14 cellular contexts compared by ENCODE assay signal in genomic region chr4:3613980-3614730, GRCh38.
A peak's percentile ranks its signal among the peaks of the same experiment; 100 is the strongest.
DNase-seq lines count a peak whose midpoint lies in the region; ATAC-seq, FAIRE-seq and TF ChIP-seq lines count a peak whose summit lies in the region.
"Had no signal": no experiment of that assay in that cellular context is flagged by ENCODE, and none has a peak within 500 bp of the region (broad histone marks: within the 10 kb centered on the region; RNA-seq: fewer than 3 reads in every experiment).

No MANE protein-coding gene starts in this region.

- H3K36me3 ChIP-seq in ascending aorta, result no peaks in the 10 kb centered on the region
- H3K36me3 ChIP-seq: esophagus squamous epithelium had no signal

- H3K4me3 ChIP-seq in ascending aorta, result no peak overlapping the region
- H3K4me3 ChIP-seq: esophagus squamous epithelium had no signal

- no peak for TF ChIP-seq CTCF in chondrocyte (IDR thresholded peaks at IDR 0.05)
- no peak for TF ChIP-seq CTCF in nephron progenitor cell (IDR thresholded peaks at IDR 0.05)
- TF ChIP-seq CTCF in ascending aorta (IDR thresholded peaks at IDR 0.05), result no peak

- peak; percentile 93 for DNase-seq in DMS 273 (lab: John Stamatoyannopoulos, UW; ENCODE audit: unreplicated experiment)
- DNase-seq in NCI-H2029 (lab: John Stamatoyannopoulos, UW), result peak; percentile 31
- peak; percentile 87 for DNase-seq in chondrocyte (ENCODE audit: low spot score)
- no peak for DNase-seq in nephron progenitor cell
- no peak for DNase-seq in ascending aorta (ENCODE audit: low spot score in 2 of 2)
- no peak for DNase-seq in frontal cortex (ENCODE audit: low spot score in 2 of 2)
- DNase-seq in T-helper 2 cell, result no peak
- DNase-seq: esophagus squamous epithelium, HFFc6, Kasumi-1 had no signal

- H3K4me3 Mint-ChIP-seq in chondrocyte (ENCODE audit: unreplicated experiment) (no peak overlapping the region), nephron progenitor cell (no peak overlapping the region)
- H3K4me3 Mint-ChIP-seq: activated T-helper 17 cell treated with anti-CD3 and anti-CD28 coated beads, Interleukin-2, amount 50 U/mL, for 72 hours; central memory CD8-positive, alpha-beta T cell; HFFc6 had no signal

- intact Hi-C loops in ascending aorta (cut with DNase I), result no loop called here

- no peak for FAIRE-seq in frontal cortex (lab: Jason Lieb, UNC)

- H3K9me3 Mint-ChIP-seq in chondrocyte (ENCODE audit: low read depth) (peaks cover 3% of the 10 kb centered on the region), nephron progenitor cell (peaks cover 16% of the 10 kb centered on the region)

- H3K27me3 Mint-ChIP-seq in chondrocyte (ENCODE audit: low read depth) (peaks cover 24% of the 10 kb centered on the region), nephron progenitor cell (ENCODE audit: low read depth, poor library complexity) (peaks cover 12% of the 10 kb centered on the region)

- ATAC-seq in GM19455 (IDR thresholded peaks at IDR 0.05; ENCODE audit: unreplicated experiment), result no peak
- ATAC-seq: activated CD4-positive, CD25-positive, alpha-beta regulatory T cell treated with anti-CD3 and anti-CD28 coated beads, Interleukin-2, amount 50 U/mL, for 24 hours; activated T-helper 17 cell treated with anti-CD3 and anti-CD28 coated beads, Interleukin-2, amount 50 U/mL, for 72 hours had no signal

- H3K27ac ChIP-seq in ascending aorta, result no peak overlapping the region
- H3K27ac ChIP-seq: esophagus squamous epithelium had no signal

- H3K9me3 ChIP-seq in ascending aorta, result no peaks in the 10 kb centered on the region
- H3K9me3 ChIP-seq: esophagus squamous epithelium had no signal

- H3K4me1 ChIP-seq in ascending aorta, result peaks cover 0 to 8% of the 10 kb centered on the region in 2 donors
- H3K4me1 ChIP-seq: esophagus squamous epithelium had no signal

- H3K4me1 Mint-ChIP-seq in chondrocyte (ENCODE audit: low read depth) (peaks cover 5% of the 10 kb centered on the region), nephron progenitor cell (peaks cover 62% of the 10 kb centered on the region)
- H3K4me1 Mint-ChIP-seq: activated T-helper 17 cell treated with anti-CD3 and anti-CD28 coated beads, Interleukin-2, amount 50 U/mL, for 72 hours; central memory CD8-positive, alpha-beta T cell had no signal

- no peaks in the 10 kb centered on the region for H3K27me3 ChIP-seq in ascending aorta

- H3K36me3 Mint-ChIP-seq in chondrocyte (ENCODE audit: low read depth), result peaks cover 3% of the 10 kb centered on the region
- H3K36me3 Mint-ChIP-seq in nephron progenitor cell (ENCODE audit: low read depth), result peaks cover 4% of the 10 kb centered on the region

- H3K27ac Mint-ChIP-seq in chondrocyte (ENCODE audit: unreplicated experiment) (no peak overlapping the region), nephron progenitor cell (peak overlapping the region; percentile 71)
- H3K27ac Mint-ChIP-seq: activated T-helper 17 cell treated with anti-CD3 and anti-CD28 coated beads, Interleukin-2, amount 50 U/mL, for 72 hours; HFFc6 had no signal

Comparison
In these comparisons a context has a peak if more than half of its experiments do, and no peak if none do; other contexts are left out.
1. DNase-seq: peak in DMS 273 (single experiment), NCI-H2029 (single experiment) and chondrocyte (single experiment); none in nephron progenitor cell (single experiment), ascending aorta (0 of 2), frontal cortex (0 of 2) and T-helper 2 cell (0 of 5).